Comparison of ENCODE assay signal across 8 cellular contexts in genomic region chr1:33612877-33613487, GRCh38.
DNase-seq lines count a peak whose midpoint lies in the region; TF ChIP-seq lines count a peak whose summit lies in the region.

No MANE protein-coding gene starts in this region.

- intact Hi-C loops in posterior vena cava (cut with DNase I) = loop anchor here in 1 of 2 donors (10.0 kb wide), 1 partner anchor 138 kb away; the partner anchor contains the start of gene ZSCAN20

- H2AFZ ChIP-seq in OCI-LY1 (ENCODE audit: low read length) = no peak overlapping the region

- TF ChIP-seq RAD21 in Ishikawa (IDR thresholded peaks at IDR 0.05; ENCODE audit: low read depth) = peak; percentile 82

- H3K27me3 ChIP-seq in OCI-LY1 (ENCODE audit: insufficient read depth, low read length) (0 out of 2 replicates have a peak, but pooled peaks cover 4% of the 10 kb centered on the region), brain microvascular endothelial cell (replicated peaks) (no peaks in the 10 kb centered on the region)
- H3K27me3 ChIP-seq in CD8-positive, alpha-beta memory T cell (ENCODE audit: insufficient read depth, low read length, poor library complexity, severe bottlenecking) = no peaks in the 10 kb centered on the region

- H3K36me3 ChIP-seq in OCI-LY1 (ENCODE audit: insufficient read depth, low read length) = no peaks in the 10 kb centered on the region
- H3K36me3 ChIP-seq in brain microvascular endothelial cell (replicated peaks) = no peaks in the 10 kb centered on the region
- no peaks in the 10 kb centered on the region for H3K36me3 ChIP-seq in CD8-positive, alpha-beta memory T cell (ENCODE audit: insufficient read depth, low read length)

- no peak overlapping the region for H3K4me2 ChIP-seq in OCI-LY1 (ENCODE audit: low read length)

- H4K20me1 ChIP-seq in OCI-LY1 (ENCODE audit: insufficient read depth, low read length) = no peaks in the 10 kb centered on the region

- H3K4me1 Mint-ChIP-seq in CD8-positive, alpha-beta memory T cell = no peaks in the 10 kb centered on the region

- DNase-seq in EL = peak; percentile 63
- peak; percentile 74 for DNase-seq in brain microvascular endothelial cell
- DNase-seq in islet precursor cell = peak; percentile 82
- peak; percentile 32 to 38 for DNase-seq in stimulated activated CD4-positive, alpha-beta T cell treated with anti-CD3 and anti-CD28 coated beads, Interleukin-4, amount 100 ng/mL, for 48 hours (ENCODE audit: low read depth in 2 of 2)
- DNase-seq in posterior vena cava (ENCODE audit: low spot score) = no peak
- DNase-seq in CD8-positive, alpha-beta memory T cell = no peak

- POLR2A ChIA-PET in CD8-positive, alpha-beta memory T cell (lab: Charles Lee) = no interaction called here

- no peak overlapping the region for H3K27ac Mint-ChIP-seq in CD8-positive, alpha-beta memory T cell

- H3K9me3 Mint-ChIP-seq in CD8-positive, alpha-beta memory T cell = no peaks in the 10 kb centered on the region

- no peaks in the 10 kb centered on the region for H3K4me1 ChIP-seq in OCI-LY1 (ENCODE audit: insufficient read depth, low read length, severe bottlenecking)
- H3K4me1 ChIP-seq in CD8-positive, alpha-beta memory T cell (ENCODE audit: insufficient read depth, low read length) = no peaks in the 10 kb centered on the region

- peak; percentile 79 for TF ChIP-seq CTCF in OCI-LY1 (IDR thresholded peaks at IDR 0.05; ENCODE audit: low read length)
- peak; percentile 97 for TF ChIP-seq CTCF in brain microvascular endothelial cell (IDR thresholded peaks at IDR 0.05; ENCODE audit: low read depth, low read length, missing control alignments)

- H3K4me3 ChIP-seq in OCI-LY1 (ENCODE audit: low read depth, low read length, poor library complexity, severe bottlenecking) (no peak overlapping the region), brain microvascular endothelial cell (ENCODE audit: low read depth, low read length) (no peak overlapping the region)
- H3K4me3 ChIP-seq in CD8-positive, alpha-beta memory T cell (ENCODE audit: low read length) = no peak overlapping the region

- peaks cover 32 to 42% of the 10 kb centered on the region in 2 donors for H3K27me3 Mint-ChIP-seq in CD8-positive, alpha-beta memory T cell

- no peaks in the 10 kb centered on the region for H3K9me2 ChIP-seq in OCI-LY1 (ENCODE audit: low read depth, low read length)

- no peak overlapping the region for H3K4me3 Mint-ChIP-seq in CD8-positive, alpha-beta memory T cell

- TF ChIP-seq EP300 in Ishikawa (IDR thresholded peaks at IDR 0.05; ENCODE audit: borderline replicate concordance) = no peak

- H3K79me2 ChIP-seq in OCI-LY1 (ENCODE audit: insufficient read depth, low read length) = no peaks in the 10 kb centered on the region

- H3K36me3 Mint-ChIP-seq in CD8-positive, alpha-beta memory T cell = no peaks in the 10 kb centered on the region

- no peaks in the 10 kb centered on the region for H3K9me3 ChIP-seq in OCI-LY1 (ENCODE audit: low read length)
- H3K9me3 ChIP-seq in CD8-positive, alpha-beta memory T cell (ENCODE audit: low read length) = no peaks in the 10 kb centered on the region

- no peak overlapping the region for H3K9ac ChIP-seq in OCI-LY1 (ENCODE audit: low read length)

- in situ Hi-C loops in brain microvascular endothelial cell (cut with HindIII; ENCODE audit: low pct_ligation_motif_present, low sequenced_read_pairs) = no loop called here

- CTCF ChIA-PET in CD8-positive, alpha-beta memory T cell (lab: Charles Lee) = interaction anchor here (0.7 to 1.1 kb wide), 3 partner anchors 9 to 273 kb away, joined by 3 read pairs; no protein-coding TSS in a partner anchor

- H3K27ac ChIP-seq in OCI-LY1 (ENCODE audit: low read depth, low read length, poor library complexity, severe bottlenecking) = no peak overlapping the region
- no peak overlapping the region for H3K27ac ChIP-seq in brain microvascular endothelial cell
- H3K27ac ChIP-seq in CD8-positive, alpha-beta memory T cell (ENCODE audit: low read depth, low read length) = no peak overlapping the region

- no peaks in the 10 kb centered on the region for H3F3A ChIP-seq in OCI-LY1 (ENCODE audit: insufficient read depth, low read length)

TF ChIP-seq in Ishikawa, 13 proteins besides CTCF, POLR2A, EP300 and RAD21:
- TF ChIP-seq YY1 (IDR thresholded peaks at IDR 0.05; ENCODE audit: low read depth) (0 out of 2 replicates have a peak, but pooled peaks have one; percentile 17), CREB1 (IDR thresholded peaks at IDR 0.05; ENCODE audit: low read depth) (no peak), CEBPB (IDR thresholded peaks at IDR 0.05) (no peak), TEAD4 (IDR thresholded peaks at IDR 0.05) (0 out of 2 replicates have a peak, but pooled peaks have one; percentile 5)

Comparison
In these comparisons a context has a peak if more than half of its experiments do, and no peak if none do; other contexts are left out.
1. DNase-seq: peak in EL (single experiment), brain microvascular endothelial cell (single experiment), islet precursor cell (single experiment) and stimulated activated CD4-positive, alpha-beta T cell treated with anti-CD3 and anti-CD28 coated beads, Interleukin-4, amount 100 ng/mL, for 48 hours (2 of 2); none in posterior vena cava (single experiment) and CD8-positive, alpha-beta memory T cell (0 of 5).